In genomic region chr19:48511321-48511731, GRCh38 we compare ENCODE assay signal across 1 cellular context.
TF ChIP-seq lines count a peak whose summit lies in the region.

No MANE protein-coding gene starts in this region.

TF ChIP-seq in HEK293, 187 proteins besides CTCF, POLR2A, EP300 and RAD21 (continued from another document):
- no peak for TF ChIP-seq TSHZ1 (tag by site-specific recombination; IDR thresholded peaks at IDR 0.05; ENCODE audit: borderline replicate concordance)
- TF ChIP-seq ZNF473 (tag by site-specific recombination; IDR thresholded peaks at IDR 0.05) = no peak
- TF ChIP-seq ZBTB11 (tag by site-specific recombination; conservative IDR thresholded peaks at IDR 0.05; ENCODE audit: low read depth) = no peak
- peak; percentile 77 for TF ChIP-seq ZIC2 (tag by site-specific recombination; IDR thresholded peaks at IDR 0.05)
- TF ChIP-seq SALL2 (tag by site-specific recombination; IDR thresholded peaks at IDR 0.05; ENCODE audit: borderline replicate concordance) = no peak
- peak; percentile 67 for TF ChIP-seq ZBTB20 (tag by site-specific recombination; IDR thresholded peaks at IDR 0.05)
- TF ChIP-seq ZBTB7A (tag by site-specific recombination; IDR thresholded peaks at IDR 0.05; ENCODE audit: low read depth) = no peak
